ENCODE assay signal across 1 cellular context in genomic region chr10:100537475-100537874, GRCh38.
TF ChIP-seq lines count a peak whose summit lies in the region.

No MANE protein-coding gene starts in this region.

TF ChIP-seq in A549, 52 proteins besides CTCF, POLR2A, EP300 and RAD21 (continued from another document):
- no peak for TF ChIP-seq ATOH8 (CRISPR knock-in tag; IDR thresholded peaks at IDR 0.05; ENCODE audit: low read depth)
- TF ChIP-seq E2F6 (IDR thresholded peaks at IDR 0.05; ENCODE audit: borderline replicate concordance, low read depth) = no peak
- TF ChIP-seq HOXB5 (CRISPR knock-in tag; IDR thresholded peaks at IDR 0.05) = no peak
- TF ChIP-seq ZC3H11A (IDR thresholded peaks at IDR 0.05) = no peak
- TF ChIP-seq CHD4 (IDR thresholded peaks at IDR 0.05; ENCODE audit: borderline replicate concordance) = no peak
- TF ChIP-seq MYC (IDR thresholded peaks at IDR 0.05; ENCODE audit: borderline replicate concordance, low read length) = no peak
- TF ChIP-seq FOSL2 (IDR thresholded peaks at IDR 0.05) = no peak
- no peak for TF ChIP-seq FOSL2 (CRISPR knock-in tag; IDR thresholded peaks at IDR 0.05)
